ENCODE assay signal across 8 cellular contexts in genomic region chr22:29245626-29246385, GRCh38. TPM values are rescaled to one million over a fixed set of nuclear protein-coding genes. Genes with fewer than 3 reads are reported as not detected.
DNase-seq lines count a peak whose midpoint lies in the region; ATAC-seq and TF ChIP-seq lines count a peak whose summit lies in the region.

No MANE protein-coding gene starts in this region.

- H3K36me3 Mint-ChIP-seq in central memory CD8-positive, alpha-beta T cell (ENCODE audit: insufficient read depth), result no peaks in the 10 kb centered on the region

- TF ChIP-seq CTCF in AG09309 (IDR thresholded peaks at IDR 0.05; ENCODE audit: control insufficient read depth, insufficient read depth, low read depth, low read length, missing control alignments) (peak; percentile 99), left lung (IDR thresholded peaks at IDR 0.05) (peak; percentile 95 to 96)

- no peak overlapping the region for H3K4me3 ChIP-seq in AG09309 (ENCODE audit: control insufficient read depth, low read depth, low read length)
- no peak overlapping the region for H3K4me3 ChIP-seq in left lung

- intact Hi-C loops in left lung (cut with DNase I), result no loop called here

- H3K27me3 ChIP-seq in left lung, result no peaks in the 10 kb centered on the region

- H3K4me1 ChIP-seq in left lung, result peaks cover 0 to 4% of the 10 kb centered on the region in 2 donors

- H3K4me1 Mint-ChIP-seq in central memory CD8-positive, alpha-beta T cell, result peaks cover 5% of the 10 kb centered on the region

- ATAC-seq in GM21381 (IDR thresholded peaks at IDR 0.05; ENCODE audit: unreplicated experiment), result peak; percentile 70
- ATAC-seq in activated CD4-positive, CD25-positive, alpha-beta regulatory T cell treated with anti-CD3 and anti-CD28 coated beads, Interleukin-2, amount 50 U/mL, for 24 hours, result peak; percentile 68 to 83
- ATAC-seq in central memory CD8-positive, alpha-beta T cell (replicated peaks; ENCODE audit: extremely low read depth, poor library complexity, severe bottlenecking), result no peak
- peak; percentile 99 for ATAC-seq in left lung
- no peak for ATAC-seq in HG03520 (IDR thresholded peaks at IDR 0.05; ENCODE audit: unreplicated experiment)

- no peak overlapping the region for H3K27ac Mint-ChIP-seq in central memory CD8-positive, alpha-beta T cell (ENCODE audit: low read depth)

- peaks cover 0 to 6% of the 10 kb centered on the region in 2 donors for H3K9me3 ChIP-seq in left lung

- peaks cover 19% of the 10 kb centered on the region for H3K27me3 Mint-ChIP-seq in central memory CD8-positive, alpha-beta T cell

- DNase-seq in AG09309 (ENCODE audit: low read depth) (no peak), NCI-H1694 treated with DMSO at 0.1 percent for 48 hours (lab: John Stamatoyannopoulos, UW) (peak; percentile 45), left lung (peak; percentile 66 to 82)
- DNase-seq in central memory CD8-positive, alpha-beta T cell (ENCODE audit: low spot score in 2 of 2), result peak; percentile 55 to 57
- peak; percentile 30 to 52 (median 40) for DNase-seq in stimulated activated CD4-positive, alpha-beta T cell treated with anti-CD3 and anti-CD28 coated beads, TNF-alpha, amount 100 ng/mL, for 4 hours (ENCODE audit: low read depth in 3 of 3)

- no peaks in the 10 kb centered on the region for H3K36me3 ChIP-seq in left lung

- no peak overlapping the region for H3K4me3 Mint-ChIP-seq in central memory CD8-positive, alpha-beta T cell

- no peaks in the 10 kb centered on the region for H3K9me3 Mint-ChIP-seq in central memory CD8-positive, alpha-beta T cell

- H3K27ac ChIP-seq in left lung, result no peak overlapping the region

RNA-seq across cellular contexts. Expression of gene RHBDD3, which starts 22.0 kb away (rescaled TPM):
- total RNA-seq in left lung, result 10 to 100 TPM; 24.1 to 34.7 TPM

RNA-seq across cellular contexts. Expression of gene EWSR1, which starts 22.3 kb away (rescaled TPM):
- total RNA-seq in left lung, result 100 to 1,000 TPM; 125 to 189 TPM

RNA-seq across cellular contexts. Expression of gene EMID1, which starts 40.1 kb away (rescaled TPM):
- total RNA-seq in left lung, result 10 to 100 TPM; 10.5 to 17.7 TPM

Comparison
In these comparisons a context has a peak if more than half of its experiments do, and no peak if none do; other contexts are left out.
1. ATAC-seq: peak in GM21381 (single experiment), activated CD4-positive, CD25-positive, alpha-beta regulatory T cell treated with anti-CD3 and anti-CD28 coated beads, Interleukin-2, amount 50 U/mL, for 24 hours (2 of 2) and left lung (single experiment); none in central memory CD8-positive, alpha-beta T cell (single experiment) and HG03520 (single experiment).